Comparison of ENCODE assay signal across 11 cellular contexts in genomic region chr14:104662472-104662871, GRCh38. TPM values are rescaled to one million over a fixed set of nuclear protein-coding genes. Genes with fewer than 3 reads are reported as not detected.
A peak's percentile ranks its signal among the peaks of the same experiment; 100 is the strongest.
DNase-seq lines count a peak whose midpoint lies in the region; ATAC-seq and TF ChIP-seq lines count a peak whose summit lies in the region.
"Not testable (repeated sequence)": the region's sequence is repeated elsewhere in the genome, so short reads cannot be mapped to it uniquely, and the experiment has no call there.
"Had no signal": no experiment of that assay in that cellular context is flagged by ENCODE, and none has a peak within 500 bp of the region (broad histone marks: within the 10 kb centered on the region; RNA-seq: fewer than 3 reads in every experiment).

No MANE protein-coding gene starts in this region.

- not testable (repeated sequence) for H3K4me3 ChIP-seq in BLaER1

- CTCF ChIA-PET in activated B cell treated with CpG ODN at 0.5 μM for 24 hours (lab: Charles Lee): not testable (repeated sequence)

- H3K36me3 ChIP-seq in BLaER1: not testable (repeated sequence)

- peak overlapping the region; percentile 84 to 100 (median 100) for H3K27ac Mint-ChIP-seq in IgD-negative memory B cell
- peak overlapping the region; percentile 98 for H3K27ac Mint-ChIP-seq in activated B cell treated with CpG ODN at 0.5 μM for 24 hours
- H3K27ac Mint-ChIP-seq in neural crest cell (ENCODE audit: unreplicated experiment): peak overlapping the region; percentile 19
- H3K27ac Mint-ChIP-seq in stimulated activated naive B cell treated with anti-CD40 and anti-IgM and Interleukin-4, amounts not matched to agents 10 μg/mL and 1 μg/mL and 100 μg/mL, for 72 hours: peak overlapping the region; percentile 84

- not testable (repeated sequence) for H3K9me3 Mint-ChIP-seq in IgD-negative memory B cell; activated B cell treated with CpG ODN at 0.5 μM for 24 hours; neural crest cell; stimulated activated naive B cell treated with anti-CD40 and anti-IgM and Interleukin-4, amounts not matched to agents 10 μg/mL and 1 μg/mL and 100 μg/mL, for 72 hours

- not testable (repeated sequence) for H3K9me3 ChIP-seq in BLaER1

- not testable (repeated sequence) for H4K20me1 ChIP-seq in BLaER1

- not testable (repeated sequence) for H3K27me3 Mint-ChIP-seq in IgD-negative memory B cell; activated B cell treated with CpG ODN at 0.5 μM for 24 hours; neural crest cell (ENCODE audit: low read depth); stimulated activated naive B cell treated with anti-CD40 and anti-IgM and Interleukin-4, amounts not matched to agents 10 μg/mL and 1 μg/mL and 100 μg/mL, for 72 hours

- H3K27me3 ChIP-seq in BLaER1: not testable (repeated sequence)

- not testable (repeated sequence) for ATAC-seq in activated B cell treated with CpG ODN at 0.5 μM for 24 hours (ENCODE audit: low read depth); Right ventricle myocardium inferior; stimulated activated naive B cell treated with anti-CD40 and anti-IgM and Interleukin-4, amounts not matched to agents 10 μg/mL and 1 μg/mL and 100 μg/mL, for 72 hours (replicated peaks)

- peaks cover 43 to 59% (median 50%) of the 10 kb centered on the region in 3 donors for H3K4me1 Mint-ChIP-seq in IgD-negative memory B cell
- H3K4me1 Mint-ChIP-seq in activated B cell treated with CpG ODN at 0.5 μM for 24 hours: peaks cover 86% of the 10 kb centered on the region
- peaks cover 49% of the 10 kb centered on the region for H3K4me1 Mint-ChIP-seq in neural crest cell
- peaks cover 54 to 82% of the 10 kb centered on the region in 2 donors for H3K4me1 Mint-ChIP-seq in stimulated activated naive B cell treated with anti-CD40 and anti-IgM and Interleukin-4, amounts not matched to agents 10 μg/mL and 1 μg/mL and 100 μg/mL, for 72 hours

- H3K4me1 ChIP-seq in BLaER1: peaks cover 92% of the 10 kb centered on the region

- not testable (repeated sequence) for DNase-seq in activated B cell treated with CpG ODN at 0.5 μM for 24 hours; neural crest cell (ENCODE audit: low read depth, low spot score); stimulated activated naive B cell treated with anti-CD40 and anti-IgM and Interleukin-4, amounts not matched to agents 10 μg/mL and 1 μg/mL and 100 μg/mL, for 72 hours
- DNase-seq in Right ventricle myocardium inferior (ENCODE audit: missing footprints) (peak; percentile 33), posterior vena cava (ENCODE audit: low spot score) (peak; percentile 71)

- peak overlapping the region; percentile 59 for H3K27ac ChIP-seq in BLaER1

- POLR2A ChIA-PET in activated B cell treated with CpG ODN at 0.5 μM for 24 hours (lab: Charles Lee): interaction anchor here (9.8 kb wide), 1 partner anchor 17 kb away, joined by 182 read pairs; no protein-coding TSS in a partner anchor

- intact Hi-C loops in activated B cell treated with CpG ODN at 0.5 μM for 24 hours (cut with micrococcal nuclease); Right ventricle myocardium inferior (cut with DNase I); posterior vena cava (cut with DNase I): not testable (repeated sequence)

- H3K4me3 Mint-ChIP-seq in IgD-negative memory B cell: peak overlapping the region in 2 of 4 donors; percentile 87
- peak overlapping the region; percentile 32 for H3K4me3 Mint-ChIP-seq in activated B cell treated with CpG ODN at 0.5 μM for 24 hours
- not testable (repeated sequence) for H3K4me3 Mint-ChIP-seq in neural crest cell
- H3K4me3 Mint-ChIP-seq in stimulated activated naive B cell treated with anti-CD40 and anti-IgM and Interleukin-4, amounts not matched to agents 10 μg/mL and 1 μg/mL and 100 μg/mL, for 72 hours: peak overlapping the region in 1 of 2 donors; percentile 6

- H3K4me2 ChIP-seq in BLaER1: peak overlapping the region; percentile 24

- TF ChIP-seq CTCF in activated B cell treated with CpG ODN at 0.5 μM for 24 hours (IDR thresholded peaks at IDR 0.05); neural crest cell (conservative IDR thresholded peaks at IDR 0.05): not testable (repeated sequence)

- not testable (repeated sequence) for H3K9ac ChIP-seq in BLaER1

- H3K36me3 Mint-ChIP-seq in IgD-negative memory B cell; activated B cell treated with CpG ODN at 0.5 μM for 24 hours (ENCODE audit: low read depth); neural crest cell (ENCODE audit: low read depth); stimulated activated naive B cell treated with anti-CD40 and anti-IgM and Interleukin-4, amounts not matched to agents 10 μg/mL and 1 μg/mL and 100 μg/mL, for 72 hours: not testable (repeated sequence)

RNA-seq across cellular contexts. Expression of gene INF2, which starts 26.9 kb away (rescaled TPM):
- polyA plus RNA-seq in IgD-negative memory B cell: 10.8 TPM
- total RNA-seq in activated B cell treated with CpG ODN at 0.5 μM for 24 hours (38.6 and 47.2 TPM in 2 replicates), Right ventricle myocardium inferior (31.1 TPM), neural crest cell (60.6 and 61.7 TPM in 2 replicates), posterior vena cava (10 to 100 TPM; 70.5 to 78.7 TPM)

RNA-seq across cellular contexts. Expression of gene TMEM179, which starts 57.9 kb away (rescaled TPM):
- polyA plus RNA-seq in IgD-negative memory B cell: not detected
- total RNA-seq in activated B cell treated with CpG ODN at 0.5 μM for 24 hours (not detected in 2 replicates), Right ventricle myocardium inferior (not detected), neural crest cell (19.4 and 20.2 TPM in 2 replicates), posterior vena cava (under 1 TPM in 1 of 2 donors, not detected in 1; 0.38 TPM)
- total RNA-seq: Caco-2; CD4-positive, CD25-positive, alpha-beta regulatory T cell; CD8-positive, alpha-beta T cell; HFFc6 had no signal
- polyA plus RNA-seq: CD4-positive, CD25-positive, alpha-beta regulatory T cell had no signal

Comparison
In these comparisons a context has a peak if more than half of its experiments do, and no peak if none do; other contexts are left out.
1. H3K27ac Mint-ChIP-seq: peak in every context shown above with its lines; median percentile 100 in IgD-negative memory B cell; 98 in activated B cell treated with CpG ODN at 0.5 μM for 24 hours; 84 in stimulated activated naive B cell treated with anti-CD40 and anti-IgM and Interleukin-4, amounts not matched to agents 10 μg/mL and 1 μg/mL and 100 μg/mL, for 72 hours; 19 in neural crest cell.
2. RNA of gene TMEM179, which starts 57.9 kb away (total RNA-seq): 19.4 to 20.2 TPM in neural crest cell; 0.38 TPM in posterior vena cava, not detected in activated B cell treated with CpG ODN at 0.5 μM for 24 hours and not detected in Right ventricle myocardium inferior (single experiment); every median in the first group is over 10 times any median in the second.